ENCODE assay signal across 1 cellular context in genomic region chr9:106717686-106718085, GRCh38.
TF ChIP-seq lines count a peak whose summit lies in the region.

No MANE protein-coding gene starts in this region.

TF ChIP-seq in H1, 55 proteins besides CTCF, POLR2A, EP300 and RAD21 (continued from another document):
- TF ChIP-seq RXRA (IDR thresholded peaks at IDR 0.05; ENCODE audit: insufficient read depth, low read depth, low read length) (no peak), HDAC2 (IDR thresholded peaks at IDR 0.05; ENCODE audit: borderline replicate concordance in 1 of 2, low read depth in 2 of 2, low read length in 2 of 2) (no peak), SP2 (IDR thresholded peaks at IDR 0.05; ENCODE audit: low read length) (no peak), KDM4A (IDR thresholded peaks at IDR 0.05; ENCODE audit: low read depth, low read length, severe bottlenecking) (no peak), POU5F1 (IDR thresholded peaks at IDR 0.05; ENCODE audit: low read depth, low read length) (no peak), NANOG (IDR thresholded peaks at IDR 0.05; ENCODE audit: insufficient read depth, low read depth, low read length, poor library complexity, severe bottlenecking) (no peak), EZH2 (IDR thresholded peaks at IDR 0.05; ENCODE audit: low read depth, low read length, severe bottlenecking) (no peak), FOSL1 (IDR thresholded peaks at IDR 0.05; ENCODE audit: insufficient read depth, low read depth, low read length) (no peak), ATF2 (IDR thresholded peaks at IDR 0.05; ENCODE audit: low read length) (no peak), TEAD4 (IDR thresholded peaks at IDR 0.05; ENCODE audit: low read depth, low read length) (no peak)
- TF ChIP-seq, protein P1, sequence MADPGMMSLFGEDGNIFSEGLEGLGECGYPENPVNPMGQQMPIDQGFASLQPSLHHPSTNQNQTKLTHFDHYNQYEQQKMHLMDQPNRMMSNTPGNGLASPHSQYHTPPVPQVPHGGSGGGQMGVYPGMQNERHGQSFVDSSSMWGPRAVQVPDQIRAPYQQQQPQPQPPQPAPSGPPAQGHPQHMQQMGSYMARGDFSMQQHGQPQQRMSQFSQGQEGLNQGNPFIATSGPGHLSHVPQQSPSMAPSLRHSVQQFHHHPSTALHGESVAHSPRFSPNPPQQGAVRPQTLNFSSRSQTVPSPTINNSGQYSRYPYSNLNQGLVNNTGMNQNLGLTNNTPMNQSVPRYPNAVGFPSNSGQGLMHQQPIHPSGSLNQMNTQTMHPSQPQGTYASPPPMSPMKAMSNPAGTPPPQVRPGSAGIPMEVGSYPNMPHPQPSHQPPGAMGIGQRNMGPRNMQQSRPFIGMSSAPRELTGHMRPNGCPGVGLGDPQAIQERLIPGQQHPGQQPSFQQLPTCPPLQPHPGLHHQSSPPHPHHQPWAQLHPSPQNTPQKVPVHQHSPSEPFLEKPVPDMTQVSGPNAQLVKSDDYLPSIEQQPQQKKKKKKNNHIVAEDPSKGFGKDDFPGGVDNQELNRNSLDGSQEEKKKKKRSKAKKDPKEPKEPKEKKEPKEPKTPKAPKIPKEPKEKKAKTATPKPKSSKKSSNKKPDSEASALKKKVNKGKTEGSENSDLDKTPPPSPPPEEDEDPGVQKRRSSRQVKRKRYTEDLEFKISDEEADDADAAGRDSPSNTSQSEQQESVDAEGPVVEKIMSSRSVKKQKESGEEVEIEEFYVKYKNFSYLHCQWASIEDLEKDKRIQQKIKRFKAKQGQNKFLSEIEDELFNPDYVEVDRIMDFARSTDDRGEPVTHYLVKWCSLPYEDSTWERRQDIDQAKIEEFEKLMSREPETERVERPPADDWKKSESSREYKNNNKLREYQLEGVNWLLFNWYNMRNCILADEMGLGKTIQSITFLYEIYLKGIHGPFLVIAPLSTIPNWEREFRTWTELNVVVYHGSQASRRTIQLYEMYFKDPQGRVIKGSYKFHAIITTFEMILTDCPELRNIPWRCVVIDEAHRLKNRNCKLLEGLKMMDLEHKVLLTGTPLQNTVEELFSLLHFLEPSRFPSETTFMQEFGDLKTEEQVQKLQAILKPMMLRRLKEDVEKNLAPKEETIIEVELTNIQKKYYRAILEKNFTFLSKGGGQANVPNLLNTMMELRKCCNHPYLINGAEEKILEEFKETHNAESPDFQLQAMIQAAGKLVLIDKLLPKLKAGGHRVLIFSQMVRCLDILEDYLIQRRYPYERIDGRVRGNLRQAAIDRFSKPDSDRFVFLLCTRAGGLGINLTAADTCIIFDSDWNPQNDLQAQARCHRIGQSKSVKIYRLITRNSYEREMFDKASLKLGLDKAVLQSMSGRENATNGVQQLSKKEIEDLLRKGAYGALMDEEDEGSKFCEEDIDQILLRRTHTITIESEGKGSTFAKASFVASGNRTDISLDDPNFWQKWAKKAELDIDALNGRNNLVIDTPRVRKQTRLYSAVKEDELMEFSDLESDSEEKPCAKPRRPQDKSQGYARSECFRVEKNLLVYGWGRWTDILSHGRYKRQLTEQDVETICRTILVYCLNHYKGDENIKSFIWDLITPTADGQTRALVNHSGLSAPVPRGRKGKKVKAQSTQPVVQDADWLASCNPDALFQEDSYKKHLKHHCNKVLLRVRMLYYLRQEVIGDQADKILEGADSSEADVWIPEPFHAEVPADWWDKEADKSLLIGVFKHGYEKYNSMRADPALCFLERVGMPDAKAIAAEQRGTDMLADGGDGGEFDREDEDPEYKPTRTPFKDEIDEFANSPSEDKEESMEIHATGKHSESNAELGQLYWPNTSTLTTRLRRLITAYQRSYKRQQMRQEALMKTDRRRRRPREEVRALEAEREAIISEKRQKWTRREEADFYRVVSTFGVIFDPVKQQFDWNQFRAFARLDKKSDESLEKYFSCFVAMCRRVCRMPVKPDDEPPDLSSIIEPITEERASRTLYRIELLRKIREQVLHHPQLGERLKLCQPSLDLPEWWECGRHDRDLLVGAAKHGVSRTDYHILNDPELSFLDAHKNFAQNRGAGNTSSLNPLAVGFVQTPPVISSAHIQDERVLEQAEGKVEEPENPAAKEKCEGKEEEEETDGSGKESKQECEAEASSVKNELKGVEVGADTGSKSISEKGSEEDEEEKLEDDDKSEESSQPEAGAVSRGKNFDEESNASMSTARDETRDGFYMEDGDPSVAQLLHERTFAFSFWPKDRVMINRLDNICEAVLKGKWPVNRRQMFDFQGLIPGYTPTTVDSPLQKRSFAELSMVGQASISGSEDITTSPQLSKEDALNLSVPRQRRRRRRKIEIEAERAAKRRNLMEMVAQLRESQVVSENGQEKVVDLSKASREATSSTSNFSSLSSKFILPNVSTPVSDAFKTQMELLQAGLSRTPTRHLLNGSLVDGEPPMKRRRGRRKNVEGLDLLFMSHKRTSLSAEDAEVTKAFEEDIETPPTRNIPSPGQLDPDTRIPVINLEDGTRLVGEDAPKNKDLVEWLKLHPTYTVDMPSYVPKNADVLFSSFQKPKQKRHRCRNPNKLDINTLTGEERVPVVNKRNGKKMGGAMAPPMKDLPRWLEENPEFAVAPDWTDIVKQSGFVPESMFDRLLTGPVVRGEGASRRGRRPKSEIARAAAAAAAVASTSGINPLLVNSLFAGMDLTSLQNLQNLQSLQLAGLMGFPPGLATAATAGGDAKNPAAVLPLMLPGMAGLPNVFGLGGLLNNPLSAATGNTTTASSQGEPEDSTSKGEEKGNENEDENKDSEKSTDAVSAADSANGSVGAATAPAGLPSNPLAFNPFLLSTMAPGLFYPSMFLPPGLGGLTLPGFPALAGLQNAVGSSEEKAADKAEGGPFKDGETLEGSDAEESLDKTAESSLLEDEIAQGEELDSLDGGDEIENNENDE (IDR thresholded peaks at IDR 0.05; ENCODE audit: insufficient replicate concordance, low read length), result no peak
